ENCODE assay signal across 9 cellular contexts in the genomic region with DNA sequence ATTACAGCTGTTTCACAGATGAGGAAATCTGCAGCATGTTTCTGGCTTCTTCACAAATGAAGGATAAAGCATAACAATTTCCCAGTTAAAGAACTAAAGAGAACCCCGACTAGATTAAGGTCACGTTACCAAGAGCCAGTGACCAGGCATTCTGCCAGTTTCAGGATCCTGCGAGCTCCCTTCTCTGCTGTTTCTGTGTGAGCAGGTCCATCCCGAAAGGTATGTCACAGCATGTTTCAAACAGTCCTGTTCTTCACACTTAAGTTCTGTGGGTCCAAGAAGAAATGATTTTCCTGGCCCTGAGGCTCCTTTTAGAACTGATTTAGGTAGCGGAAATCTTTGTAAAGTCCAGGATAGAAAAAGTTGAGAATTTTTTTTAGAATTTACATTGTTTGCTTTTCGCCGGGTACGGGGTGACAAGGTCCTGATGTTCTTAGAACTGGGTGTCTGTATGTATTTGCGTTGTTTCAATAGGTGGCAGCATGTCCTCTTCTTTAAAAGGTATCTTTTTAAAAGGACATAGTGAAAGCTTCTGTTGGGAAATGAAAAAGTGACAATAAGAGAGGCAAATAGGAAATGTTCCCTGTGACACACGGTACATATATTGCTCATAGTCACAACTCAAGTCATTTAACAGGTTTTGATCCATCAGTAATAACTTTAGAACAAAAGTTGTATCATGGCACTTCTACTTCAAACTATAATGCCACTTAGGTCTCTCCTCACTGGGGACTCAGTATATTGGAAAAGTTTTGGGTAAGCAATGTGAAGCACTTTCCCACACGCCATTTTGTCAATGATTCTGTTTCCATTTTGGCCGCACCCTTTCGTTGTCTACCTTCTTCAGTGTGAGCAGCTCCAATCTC. TPM values are rescaled to one million over a fixed set of nuclear protein-coding genes. Genes with fewer than 3 reads are reported as not detected.
DNase-seq lines count a peak whose midpoint lies in the region; ATAC-seq and TF ChIP-seq lines count a peak whose summit lies in the region.
"Had no signal": no experiment of that assay in that cellular context is flagged by ENCODE, and none has a peak within 500 bp of the region (broad histone marks: within the 10 kb centered on the region; RNA-seq: fewer than 3 reads in every experiment).

No MANE protein-coding gene starts in this region.

- DNase-seq in AG04449 (ENCODE audit: low read depth, low spot score): no peak
- peak; percentile 62 to 72 for DNase-seq in Kasumi-1 (lab: John Stamatoyannopoulos, UW)
- no peak for DNase-seq in activated CD8-positive, alpha-beta T cell treated with anti-CD3 and anti-CD28 coated beads, Interleukin-2, amount 10 ng/mL, durations not matched to agents 7 days and 5 days
- peak; percentile 61 for DNase-seq in inferior parietal cortex (ENCODE audit: extremely low spot score)

- no peak overlapping the region for H3K4me3 ChIP-seq in AG04449 (ENCODE audit: low read depth, low read length)

- H3K36me3 Mint-ChIP-seq in activated CD8-positive, alpha-beta T cell treated with anti-CD3 and anti-CD28 coated beads, Interleukin-2, amount 10 ng/mL, durations not matched to agents 7 days and 5 days (ENCODE audit: low read depth): no peaks in the 10 kb centered on the region

- no peak overlapping the region for H3K27ac Mint-ChIP-seq in activated CD8-positive, alpha-beta T cell treated with anti-CD3 and anti-CD28 coated beads, Interleukin-2, amount 10 ng/mL, durations not matched to agents 7 days and 5 days
- H3K27ac Mint-ChIP-seq: stimulated activated naive CD8-positive, alpha-beta T cell treated with anti-CD3 and anti-CD28 coated beads, Interleukin-15, Interleukin-2, amounts not matched to agents 100 ng/mL and 50 ng/mL, for 24 hours had no signal

- TF ChIP-seq CTCF in AG04449 (IDR thresholded peaks at IDR 0.05; ENCODE audit: insufficient read depth, low read length, missing control alignments): peak; percentile 20
- TF ChIP-seq CTCF in GM12874 (IDR thresholded peaks at IDR 0.05; ENCODE audit: insufficient read depth, low read depth, low read length): peak; percentile 16; the same call in 1 of the 2 replicates

- H3K27me3 Mint-ChIP-seq in activated CD8-positive, alpha-beta T cell treated with anti-CD3 and anti-CD28 coated beads, Interleukin-2, amount 10 ng/mL, durations not matched to agents 7 days and 5 days (ENCODE audit: low read depth): peaks cover 26% of the 10 kb centered on the region

- ATAC-seq in activated CD8-positive, alpha-beta T cell treated with anti-CD3 and anti-CD28 coated beads, Interleukin-2, amount 10 ng/mL, durations not matched to agents 7 days and 5 days: peak; percentile 60
- ATAC-seq in HG02678 (IDR thresholded peaks at IDR 0.05; ENCODE audit: unreplicated experiment) (no peak), GM18907 (IDR thresholded peaks at IDR 0.05; ENCODE audit: unreplicated experiment) (no peak), HG03135 (IDR thresholded peaks at IDR 0.05; ENCODE audit: unreplicated experiment) (no peak)

- POLR2A ChIA-PET in AG04449 (lab: Yijun Ruan, JAX): no interaction called here
- POLR2A ChIA-PET in activated CD8-positive, alpha-beta T cell treated with anti-CD3 and anti-CD28 coated beads, Interleukin-2, amount 10 ng/mL, durations not matched to agents 7 days and 5 days (lab: Charles Lee): interaction anchor here (0.6 to 1.0 kb wide), 2 partner anchors 12 to 20 kb away, joined by 3 to 5 read pairs; no protein-coding TSS in a partner anchor

- CTCF ChIA-PET in AG04449 (lab: Yijun Ruan, JAX): interaction anchor here (0.8 to 4.3 kb wide), 44 partner anchors 9 to 383 kb away, joined by 3 to 78 read pairs (median 4); a partner anchor contains a TSS
- CTCF ChIA-PET in activated CD8-positive, alpha-beta T cell treated with anti-CD3 and anti-CD28 coated beads, Interleukin-2, amount 10 ng/mL, durations not matched to agents 7 days and 5 days (lab: Charles Lee): interaction anchor here (0.7 to 3.8 kb wide), 16 partner anchors 8 to 499 kb away, joined by 3 to 41 read pairs (median 5); a partner anchor contains a TSS

- H3K4me1 Mint-ChIP-seq in activated CD8-positive, alpha-beta T cell treated with anti-CD3 and anti-CD28 coated beads, Interleukin-2, amount 10 ng/mL, durations not matched to agents 7 days and 5 days (ENCODE audit: low read depth): peaks cover 4% of the 10 kb centered on the region

- no peak overlapping the region for H3K4me3 Mint-ChIP-seq in activated CD8-positive, alpha-beta T cell treated with anti-CD3 and anti-CD28 coated beads, Interleukin-2, amount 10 ng/mL, durations not matched to agents 7 days and 5 days
- H3K4me3 Mint-ChIP-seq: stimulated activated naive CD8-positive, alpha-beta T cell treated with anti-CD3 and anti-CD28 coated beads, Interleukin-15, Interleukin-2, amounts not matched to agents 100 ng/mL and 50 ng/mL, for 24 hours had no signal

- no peaks in the 10 kb centered on the region for H3K9me3 Mint-ChIP-seq in activated CD8-positive, alpha-beta T cell treated with anti-CD3 and anti-CD28 coated beads, Interleukin-2, amount 10 ng/mL, durations not matched to agents 7 days and 5 days (ENCODE audit: insufficient read depth)
- H3K9me3 Mint-ChIP-seq: stimulated activated naive CD8-positive, alpha-beta T cell treated with anti-CD3 and anti-CD28 coated beads, Interleukin-15, Interleukin-2, amounts not matched to agents 100 ng/mL and 50 ng/mL, for 24 hours had no signal

RNA-seq across cellular contexts. Expression of a gene that starts 18.4 kb away (rescaled TPM):
- total RNA-seq in activated CD8-positive, alpha-beta T cell treated with anti-CD3 and anti-CD28 coated beads, Interleukin-2, amount 10 ng/mL, durations not matched to agents 7 days and 5 days: not detected

Comparison
In these comparisons a context has a peak if more than half of its experiments do, and no peak if none do; other contexts are left out.
1. DNase-seq: peak in Kasumi-1 (2 of 2) and inferior parietal cortex (single experiment); none in AG04449 (single experiment) and activated CD8-positive, alpha-beta T cell treated with anti-CD3 and anti-CD28 coated beads, Interleukin-2, amount 10 ng/mL, durations not matched to agents 7 days and 5 days (single experiment).